In genomic region chr12:114547636-114548035, GRCh38 we compare ENCODE assay signal across 2 cellular contexts.
TF ChIP-seq lines count a peak whose summit lies in the region.

No MANE protein-coding gene starts in this region.

TF ChIP-seq in IMR-90, 13 proteins besides CTCF, POLR2A, EP300 and RAD21 (continued from another document):
- TF ChIP-seq, protein P1, sequence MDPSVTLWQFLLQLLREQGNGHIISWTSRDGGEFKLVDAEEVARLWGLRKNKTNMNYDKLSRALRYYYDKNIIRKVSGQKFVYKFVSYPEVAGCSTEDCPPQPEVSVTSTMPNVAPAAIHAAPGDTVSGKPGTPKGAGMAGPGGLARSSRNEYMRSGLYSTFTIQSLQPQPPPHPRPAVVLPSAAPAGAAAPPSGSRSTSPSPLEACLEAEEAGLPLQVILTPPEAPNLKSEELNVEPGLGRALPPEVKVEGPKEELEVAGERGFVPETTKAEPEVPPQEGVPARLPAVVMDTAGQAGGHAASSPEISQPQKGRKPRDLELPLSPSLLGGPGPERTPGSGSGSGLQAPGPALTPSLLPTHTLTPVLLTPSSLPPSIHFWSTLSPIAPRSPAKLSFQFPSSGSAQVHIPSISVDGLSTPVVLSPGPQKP (IDR thresholded peaks at IDR 0.05; ENCODE audit: borderline replicate concordance, low read depth, low read length): no peak
- TF ChIP-seq RCOR1 (IDR thresholded peaks at IDR 0.05; ENCODE audit: insufficient replicate concordance, low read length) (no peak), BHLHE40 (IDR thresholded peaks at IDR 0.05; ENCODE audit: low read depth, low read length) (no peak), MAZ (IDR thresholded peaks at IDR 0.05; ENCODE audit: borderline replicate concordance, low read depth, low read length) (no peak), FOS (IDR thresholded peaks at IDR 0.05; ENCODE audit: low read depth, low read length) (no peak), CHD1 (IDR thresholded peaks at IDR 0.05; ENCODE audit: low read depth, low read length) (no peak), SMC3 (IDR thresholded peaks at IDR 0.05; ENCODE audit: low read depth, low read length) (no peak), CEBPB (IDR thresholded peaks at IDR 0.05; ENCODE audit: low read depth, low read length) (no peak), MXI1 (IDR thresholded peaks at IDR 0.05; ENCODE audit: borderline replicate concordance, low read depth, low read length) (no peak), NFE2L2 (IDR thresholded peaks at IDR 0.05; ENCODE audit: low read depth, low read length) (no peak), MAFK (IDR thresholded peaks at IDR 0.05; ENCODE audit: low read depth, low read length) (no peak)

TF ChIP-seq in WTC11, 78 proteins besides CTCF, POLR2A, EP300 and RAD21 (continued from another document):
- TF ChIP-seq, protein P2, sequence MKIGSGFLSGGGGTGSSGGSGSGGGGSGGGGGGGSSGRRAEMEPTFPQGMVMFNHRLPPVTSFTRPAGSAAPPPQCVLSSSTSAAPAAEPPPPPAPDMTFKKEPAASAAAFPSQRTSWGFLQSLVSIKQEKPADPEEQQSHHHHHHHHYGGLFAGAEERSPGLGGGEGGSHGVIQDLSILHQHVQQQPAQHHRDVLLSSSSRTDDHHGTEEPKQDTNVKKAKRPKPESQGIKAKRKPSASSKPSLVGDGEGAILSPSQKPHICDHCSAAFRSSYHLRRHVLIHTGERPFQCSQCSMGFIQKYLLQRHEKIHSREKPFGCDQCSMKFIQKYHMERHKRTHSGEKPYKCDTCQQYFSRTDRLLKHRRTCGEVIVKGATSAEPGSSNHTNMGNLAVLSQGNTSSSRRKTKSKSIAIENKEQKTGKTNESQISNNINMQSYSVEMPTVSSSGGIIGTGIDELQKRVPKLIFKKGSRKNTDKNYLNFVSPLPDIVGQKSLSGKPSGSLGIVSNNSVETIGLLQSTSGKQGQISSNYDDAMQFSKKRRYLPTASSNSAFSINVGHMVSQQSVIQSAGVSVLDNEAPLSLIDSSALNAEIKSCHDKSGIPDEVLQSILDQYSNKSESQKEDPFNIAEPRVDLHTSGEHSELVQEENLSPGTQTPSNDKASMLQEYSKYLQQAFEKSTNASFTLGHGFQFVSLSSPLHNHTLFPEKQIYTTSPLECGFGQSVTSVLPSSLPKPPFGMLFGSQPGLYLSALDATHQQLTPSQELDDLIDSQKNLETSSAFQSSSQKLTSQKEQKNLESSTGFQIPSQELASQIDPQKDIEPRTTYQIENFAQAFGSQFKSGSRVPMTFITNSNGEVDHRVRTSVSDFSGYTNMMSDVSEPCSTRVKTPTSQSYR (CRISPR knock-in tag; IDR thresholded peaks at IDR 0.05): no peak
- TF ChIP-seq, protein P3, sequence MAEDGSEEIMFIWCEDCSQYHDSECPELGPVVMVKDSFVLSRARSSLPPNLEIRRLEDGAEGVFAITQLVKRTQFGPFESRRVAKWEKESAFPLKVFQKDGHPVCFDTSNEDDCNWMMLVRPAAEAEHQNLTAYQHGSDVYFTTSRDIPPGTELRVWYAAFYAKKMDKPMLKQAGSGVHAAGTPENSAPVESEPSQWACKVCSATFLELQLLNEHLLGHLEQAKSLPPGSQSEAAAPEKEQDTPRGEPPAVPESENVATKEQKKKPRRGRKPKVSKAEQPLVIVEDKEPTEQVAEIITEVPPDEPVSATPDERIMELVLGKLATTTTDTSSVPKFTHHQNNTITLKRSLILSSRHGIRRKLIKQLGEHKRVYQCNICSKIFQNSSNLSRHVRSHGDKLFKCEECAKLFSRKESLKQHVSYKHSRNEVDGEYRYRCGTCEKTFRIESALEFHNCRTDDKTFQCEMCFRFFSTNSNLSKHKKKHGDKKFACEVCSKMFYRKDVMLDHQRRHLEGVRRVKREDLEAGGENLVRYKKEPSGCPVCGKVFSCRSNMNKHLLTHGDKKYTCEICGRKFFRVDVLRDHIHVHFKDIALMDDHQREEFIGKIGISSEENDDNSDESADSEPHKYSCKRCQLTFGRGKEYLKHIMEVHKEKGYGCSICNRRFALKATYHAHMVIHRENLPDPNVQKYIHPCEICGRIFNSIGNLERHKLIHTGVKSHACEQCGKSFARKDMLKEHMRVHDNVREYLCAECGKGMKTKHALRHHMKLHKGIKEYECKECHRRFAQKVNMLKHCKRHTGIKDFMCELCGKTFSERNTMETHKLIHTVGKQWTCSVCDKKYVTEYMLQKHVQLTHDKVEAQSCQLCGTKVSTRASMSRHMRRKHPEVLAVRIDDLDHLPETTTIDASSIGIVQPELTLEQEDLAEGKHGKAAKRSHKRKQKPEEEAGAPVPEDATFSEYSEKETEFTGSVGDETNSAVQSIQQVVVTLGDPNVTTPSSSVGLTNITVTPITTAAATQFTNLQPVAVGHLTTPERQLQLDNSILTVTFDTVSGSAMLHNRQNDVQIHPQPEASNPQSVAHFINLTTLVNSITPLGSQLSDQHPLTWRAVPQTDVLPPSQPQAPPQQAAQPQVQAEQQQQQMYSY (CRISPR knock-in tag; IDR thresholded peaks at IDR 0.05): no peak
TF ChIP-seq in WTC11: peak in this region for 1.
